29 cellular contexts compared by ENCODE assay signal in the genomic region with DNA sequence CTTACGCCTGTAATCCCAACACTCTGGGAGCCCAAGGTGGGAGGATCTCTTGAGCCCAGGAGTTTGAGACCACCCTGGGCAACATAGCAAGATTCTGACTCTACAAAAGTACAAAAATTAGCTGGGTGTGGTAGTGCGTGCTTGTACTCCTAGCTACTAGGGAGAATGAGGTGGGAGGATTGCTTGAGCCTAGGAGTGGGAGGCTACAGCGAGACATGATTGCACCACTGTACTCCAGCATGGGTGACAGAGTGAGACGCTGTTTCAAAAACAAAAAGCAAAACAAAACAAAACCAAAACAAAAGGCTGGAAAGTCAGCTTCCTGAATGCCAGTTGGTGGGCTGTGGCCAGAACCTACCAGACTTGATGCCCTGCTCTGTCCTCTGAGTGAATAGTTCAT.
"Had no signal": no experiment of that assay in that cellular context is flagged by ENCODE, and none has a peak within 500 bp of the region (broad histone marks: within the 10 kb centered on the region; RNA-seq: fewer than 3 reads in every experiment).

No MANE protein-coding gene starts in this region.

- H3K36me3 ChIP-seq: left lung, lower lobe of right lung, neutrophil, ovary, prostate gland, suprapubic skin, thoracic aorta, uterus had no signal

- H3K9me3 Mint-ChIP-seq: immature natural killer cell; naive thymus-derived CD8-positive, alpha-beta T cell; nephron; stimulated activated effector memory CD8-positive, alpha-beta T cell treated with anti-CD3 and anti-CD28 coated beads, Interleukin-12 subunit alpha, Interleukin-12 subunit beta, amount 100 ng/mL, for 72 hours; stimulated activated naive CD8-positive, alpha-beta T cell treated with anti-CD3 and anti-CD28 coated beads, Interleukin-15, Interleukin-2, amounts not matched to agents 100 ng/mL and 50 ng/mL, for 24 hours had no signal

- H3K36me3 Mint-ChIP-seq: immature natural killer cell; naive thymus-derived CD8-positive, alpha-beta T cell; stimulated activated effector memory CD8-positive, alpha-beta T cell treated with anti-CD3 and anti-CD28 coated beads, Interleukin-12 subunit alpha, Interleukin-12 subunit beta, amount 100 ng/mL, for 72 hours had no signal

- H3K9me3 ChIP-seq: left lung, lower lobe of right lung, neutrophil, ovary, prostate gland, suprapubic skin, thoracic aorta, tibial artery, uterus had no signal

- ATAC-seq: left colon; left lung; naive thymus-derived CD8-positive, alpha-beta T cell; right cardiac atrium; sciatic nerve; stimulated activated effector memory CD8-positive, alpha-beta T cell treated with anti-CD3 and anti-CD28 coated beads, Interleukin-12 subunit alpha, Interleukin-12 subunit beta, amount 100 ng/mL, for 72 hours had no signal

- H3K4me1 Mint-ChIP-seq: immature natural killer cell; naive thymus-derived CD8-positive, alpha-beta T cell; nephron; neural crest cell; stimulated activated effector memory CD8-positive, alpha-beta T cell treated with anti-CD3 and anti-CD28 coated beads, Interleukin-12 subunit alpha, Interleukin-12 subunit beta, amount 100 ng/mL, for 72 hours had no signal

- H3K27ac Mint-ChIP-seq: immature natural killer cell; nephron; stimulated activated effector memory CD8-positive, alpha-beta T cell treated with anti-CD3 and anti-CD28 coated beads, Interleukin-12 subunit alpha, Interleukin-12 subunit beta, amount 100 ng/mL, for 72 hours; stimulated activated naive CD8-positive, alpha-beta T cell treated with anti-CD3 and anti-CD28 coated beads, Interleukin-15, Interleukin-2, amounts not matched to agents 100 ng/mL and 50 ng/mL, for 24 hours had no signal

- H3K4me3 ChIP-seq: left lung, lower lobe of right lung, ovary, prostate gland, skin epidermis, suprapubic skin, thoracic aorta, tibial artery, uterus had no signal

- H3K4me1 ChIP-seq: lower lobe of right lung, prostate gland, suprapubic skin, tibial artery, uterus had no signal

- H3K4me3 Mint-ChIP-seq: immature natural killer cell; naive thymus-derived CD8-positive, alpha-beta T cell; nephron; neural crest cell; stimulated activated effector memory CD8-positive, alpha-beta T cell treated with anti-CD3 and anti-CD28 coated beads, Interleukin-12 subunit alpha, Interleukin-12 subunit beta, amount 100 ng/mL, for 72 hours; stimulated activated naive CD8-positive, alpha-beta T cell treated with anti-CD3 and anti-CD28 coated beads, Interleukin-15, Interleukin-2, amounts not matched to agents 100 ng/mL and 50 ng/mL, for 24 hours had no signal

- DNase-seq: hypothalamus; immature natural killer cell; kidney; left colon; left lung; lower lobe of right lung; mammary epithelial cell; mesenchymal stem cell; naive thymus-derived CD8-positive, alpha-beta T cell; occipital lobe; ovary; retina; right cardiac atrium; stimulated activated CD4-positive, alpha-beta T cell treated with anti-CD3 and anti-CD28 coated beads, Interleukin-12 subunit alpha, Interleukin-12 subunit beta, amount 100 ng/mL, for 4 hours; stimulated activated CD4-positive, alpha-beta T cell treated with anti-CD3 and anti-CD28 coated beads, Interleukin-4, amount 100 ng/mL, for 24 hours; stimulated activated naive CD4-positive, alpha-beta T cell; tibial artery; trophoblast cell; uterus had no signal

- H3K27me3 ChIP-seq: ovary, suprapubic skin, tibial artery, uterus had no signal

- H3K27ac ChIP-seq: left lung, lower lobe of right lung, neutrophil, ovary, prostate gland, suprapubic skin, thoracic aorta, tibial artery, uterus had no signal
